8 cellular contexts compared by ENCODE assay signal in genomic region chr3:52225452-52226228, GRCh38. TPM values are rescaled to one million over a fixed set of nuclear protein-coding genes. Genes with fewer than 3 reads are reported as not detected.
A peak's percentile ranks its signal among the peaks of the same experiment; 100 is the strongest.
DNase-seq lines count a peak whose midpoint lies in the region; ATAC-seq, FAIRE-seq and TF ChIP-seq lines count a peak whose summit lies in the region.

Gene TLR9 (minus strand): TSS chr3:52225645. CDS start chr3:52225529, 116 bp downstream.

- FAIRE-seq in GM12891 (lab: Jason Lieb, UNC) = peak; percentile 96

- no peak within 1 kb of the TSS for H3K4me3 Mint-ChIP-seq in WTC11
- H3K4me3 Mint-ChIP-seq in stimulated activated memory B cell treated with anti-CD40 and anti-IgM and Interleukin-4, amounts not matched to agents 10 μg/mL and 1 μg/mL and 100 μg/mL, for 72 hours = peak within 1 kb of the TSS; percentile 93

- H3K27me3 Mint-ChIP-seq in WTC11 (ENCODE audit: low read depth) = no peaks in the 10 kb centered on the region
- H3K27me3 Mint-ChIP-seq in stimulated activated memory B cell treated with anti-CD40 and anti-IgM and Interleukin-4, amounts not matched to agents 10 μg/mL and 1 μg/mL and 100 μg/mL, for 72 hours = no peaks in the 10 kb centered on the region

- ATAC-seq in GM19455 (IDR thresholded peaks at IDR 0.05; ENCODE audit: unreplicated experiment) (peak; percentile 76), HG03432 (IDR thresholded peaks at IDR 0.05; ENCODE audit: unreplicated experiment) (peak; percentile 75), WTC11 (peak; percentile 21; the same call in 1 of the 2 replicates)
- ATAC-seq in stimulated activated memory B cell treated with anti-CD40 and anti-IgM and Interleukin-4, amounts not matched to agents 10 μg/mL and 1 μg/mL and 100 μg/mL, for 72 hours = peak; percentile 94

- peaks cover 10% of the 10 kb centered on the region for H3K36me3 Mint-ChIP-seq in WTC11
- peaks cover 46% of the 10 kb centered on the region for H3K36me3 Mint-ChIP-seq in stimulated activated memory B cell treated with anti-CD40 and anti-IgM and Interleukin-4, amounts not matched to agents 10 μg/mL and 1 μg/mL and 100 μg/mL, for 72 hours

- DNase-seq in GM12891 (ENCODE audit: insufficient read length, low spot score) = peak; percentile 67
- no peak for DNase-seq in WTC11 (ENCODE audit: low spot score)
- DNase-seq in hypothalamus (lab: John Stamatoyannopoulos, UW) = no peak
- DNase-seq in iPS-NIHi11 (ENCODE audit: low spot score) = no peak
- DNase-seq in dedifferentiated amniotic fluid mesenchymal stem cell (ENCODE audit: extremely low spot score) = no peak

- H3K27ac Mint-ChIP-seq in WTC11 = no peak within 1 kb of the TSS
- H3K27ac Mint-ChIP-seq in stimulated activated memory B cell treated with anti-CD40 and anti-IgM and Interleukin-4, amounts not matched to agents 10 μg/mL and 1 μg/mL and 100 μg/mL, for 72 hours = peak within 1 kb of the TSS; percentile 98

- no peak for TF ChIP-seq CTCF in WTC11 (IDR thresholded peaks at IDR 0.05)

- peak; percentile 50; the same call in 1 of the 2 replicates for TF ChIP-seq POLR2A in GM12891 (IDR thresholded peaks at IDR 0.05; ENCODE audit: low read depth, low read length)

- no peaks in the 10 kb centered on the region for H3K9me3 Mint-ChIP-seq in WTC11
- H3K9me3 Mint-ChIP-seq in stimulated activated memory B cell treated with anti-CD40 and anti-IgM and Interleukin-4, amounts not matched to agents 10 μg/mL and 1 μg/mL and 100 μg/mL, for 72 hours = no peaks in the 10 kb centered on the region

- peaks cover 5% of the 10 kb centered on the region for H3K4me1 Mint-ChIP-seq in WTC11
- H3K4me1 Mint-ChIP-seq in stimulated activated memory B cell treated with anti-CD40 and anti-IgM and Interleukin-4, amounts not matched to agents 10 μg/mL and 1 μg/mL and 100 μg/mL, for 72 hours = peaks cover 81% of the 10 kb centered on the region

- POLR2A ChIA-PET in WTC11 (lab: Charles Lee) = interaction anchor here (1.5 kb wide), 1 partner anchor 52 kb away, joined by 3 read pairs; no protein-coding TSS in a partner anchor

- CTCF ChIA-PET in WTC11 (lab: Charles Lee) = interaction anchor here (0.6 to 11.5 kb wide), 7 partner anchors 9 to 223 kb away, joined by 3 to 222 read pairs (median 4); partner anchors contain the start of gene TWF2

TF ChIP-seq in GM12891, 5 proteins besides CTCF, POLR2A, EP300 and RAD21:
- TF ChIP-seq POLR2AphosphoS5 (IDR thresholded peaks at IDR 0.05; ENCODE audit: low read depth, low read length) = 0 out of 2 replicates have a peak, but pooled peaks have one; percentile 44
- TF ChIP-seq SPI1 (IDR thresholded peaks at IDR 0.05; ENCODE audit: low read depth, low read length) = peak; percentile 83
- peak; percentile 99 for TF ChIP-seq POU2F2 (IDR thresholded peaks at IDR 0.05; ENCODE audit: low read depth, low read length)
- TF ChIP-seq PAX5 (IDR thresholded peaks at IDR 0.05; ENCODE audit: insufficient read depth, low read length, severe bottlenecking) = no peak
- TF ChIP-seq TAF1 (IDR thresholded peaks at IDR 0.05; ENCODE audit: low read depth, low read length) = no peak; the same call in 1 of the 2 replicates

TF ChIP-seq in WTC11, 78 proteins besides CTCF, POLR2A, EP300 and RAD21:
- TF ChIP-seq ARID4B (CRISPR knock-in tag; IDR thresholded peaks at IDR 0.05; ENCODE audit: borderline replicate concordance) (no peak), ZBTB21 (CRISPR knock-in tag; IDR thresholded peaks at IDR 0.05; ENCODE audit: borderline replicate concordance) (no peak)

RNA-seq across cellular contexts. Expression of gene TLR9, which starts in this region (rescaled TPM):
- polyA plus RNA-seq in GM12891 (2012; ENCODE audit: low read depth, missing spikeins) = 1.8 TPM
- not detected in 3 replicates for total RNA-seq in WTC11 (2021)

Comparison
In these comparisons a context has a peak if more than half of its experiments do, and no peak if none do; other contexts are left out.
1. Peak in ATAC-seq in WTC11; RNA of the gene not detected or under 1 TPM.
2. ATAC-seq: peak in every context shown above with its lines; median percentile 94 in stimulated activated memory B cell treated with anti-CD40 and anti-IgM and Interleukin-4, amounts not matched to agents 10 μg/mL and 1 μg/mL and 100 μg/mL, for 72 hours; 76 in GM19455; 75 in HG03432; 21 in WTC11.